17 cellular contexts compared by ENCODE assay signal in genomic region chr16:68739964-68740627, GRCh38. TPM values are rescaled to one million over a fixed set of nuclear protein-coding genes. Genes with fewer than 3 reads are reported as not detected.
DNase-seq lines count a peak whose midpoint lies in the region; ATAC-seq, FAIRE-seq and TF ChIP-seq lines count a peak whose summit lies in the region.
"Had no signal": no experiment of that assay in that cellular context is flagged by ENCODE, and none has a peak within 500 bp of the region (broad histone marks: within the 10 kb centered on the region; RNA-seq: fewer than 3 reads in every experiment).

No MANE protein-coding gene starts in this region.

- peaks cover 58% of the 10 kb centered on the region for H3K4me1 Mint-ChIP-seq in progenitor cell of endocrine pancreas (ENCODE audit: low read depth)

- H3K36me3 ChIP-seq in mucosa of descending colon (ENCODE audit: low read depth): no peaks in the 10 kb centered on the region
- H3K36me3 ChIP-seq: heart right ventricle had no signal

- DNase-seq in GM18507 (ENCODE audit: extremely low spot score, insufficient read length, low read depth): no peak
- DNase-seq in RCC 7860 (ENCODE audit: low spot score): peak; percentile 38
- peak; percentile 21 to 40 for DNase-seq in erythroblast (lab: John Stamatoyannopoulos, UW)
- no peak for DNase-seq in progenitor cell of endocrine pancreas (ENCODE audit: low spot score, unreplicated experiment)
- no peak for DNase-seq in stimulated activated CD4-positive, alpha-beta T cell treated with anti-CD3 and anti-CD28 coated beads, Interleukin-4, amount 100 ng/mL, for 24 hours
- no peak for DNase-seq in COR-L47 (lab: John Stamatoyannopoulos, UW)
- DNase-seq in DMS 273 treated with DMSO at 0.1 percent for 48 hours (lab: John Stamatoyannopoulos, UW): no peak
- DNase-seq in mucosa of descending colon: no peak
- DNase-seq: activated CD8-positive, alpha-beta T cell treated with anti-CD3 and anti-CD28 coated beads for 36 hours; CD4-positive, alpha-beta T cell; heart right ventricle; NCI-H1694 treated with DMSO at 0.1 percent for 48 hours had no signal

- intact Hi-C loops in mucosa of descending colon (cut with DNase I, micrococcal nuclease): no loop called here

- FAIRE-seq in GM18507 (lab: Jason Lieb, UNC) (peak; percentile 54), RCC 7860 (lab: Jason Lieb, UNC) (peak; percentile 65)

- TF ChIP-seq POLR2A in erythroblast (IDR thresholded peaks at IDR 0.05; ENCODE audit: low read length): no peak

- H3K4me3 Mint-ChIP-seq in progenitor cell of endocrine pancreas (ENCODE audit: low read depth): peak overlapping the region; percentile 58
- H3K4me3 Mint-ChIP-seq: activated CD8-positive, alpha-beta T cell treated with anti-CD3 and anti-CD28 coated beads for 36 hours; activated naive CD4-positive, alpha-beta T cell treated with anti-CD3 and anti-CD28 coated beads, Interleukin-2, amount 50 U/mL, for 24 hours; CD4-positive, alpha-beta T cell; stimulated activated naive CD8-positive, alpha-beta T cell treated with anti-CD3 and anti-CD28 coated beads, Interleukin-15, Interleukin-2, amounts not matched to agents 100 ng/mL and 50 ng/mL, for 24 hours had no signal

- no peaks in the 10 kb centered on the region for H3K9me3 Mint-ChIP-seq in progenitor cell of endocrine pancreas (ENCODE audit: low read depth)
- H3K9me3 Mint-ChIP-seq: activated CD8-positive, alpha-beta T cell treated with anti-CD3 and anti-CD28 coated beads for 36 hours; activated naive CD4-positive, alpha-beta T cell treated with anti-CD3 and anti-CD28 coated beads, Interleukin-2, amount 50 U/mL, for 24 hours; CD4-positive, alpha-beta T cell; stimulated activated naive CD8-positive, alpha-beta T cell treated with anti-CD3 and anti-CD28 coated beads, Interleukin-15, Interleukin-2, amounts not matched to agents 100 ng/mL and 50 ng/mL, for 24 hours had no signal

- H3K4me1 ChIP-seq in mucosa of descending colon (ENCODE audit: low read depth): peaks cover 45% of the 10 kb centered on the region

- H3K27ac Mint-ChIP-seq in progenitor cell of endocrine pancreas: peak overlapping the region; percentile 93
- H3K27ac Mint-ChIP-seq: activated CD8-positive, alpha-beta T cell treated with anti-CD3 and anti-CD28 coated beads for 36 hours; activated naive CD4-positive, alpha-beta T cell treated with anti-CD3 and anti-CD28 coated beads, Interleukin-2, amount 50 U/mL, for 24 hours; CD4-positive, alpha-beta T cell; stimulated activated naive CD8-positive, alpha-beta T cell treated with anti-CD3 and anti-CD28 coated beads, Interleukin-15, Interleukin-2, amounts not matched to agents 100 ng/mL and 50 ng/mL, for 24 hours had no signal

- no peak overlapping the region for H3K4me3 ChIP-seq in mucosa of descending colon
- H3K4me3 ChIP-seq: coronary artery, heart right ventricle had no signal

- H3K9me3 ChIP-seq in mucosa of descending colon: no peaks in the 10 kb centered on the region
- H3K9me3 ChIP-seq: heart right ventricle had no signal

- no peaks in the 10 kb centered on the region for H3K27me3 Mint-ChIP-seq in progenitor cell of endocrine pancreas

- peaks cover 7% of the 10 kb centered on the region for H3K36me3 Mint-ChIP-seq in progenitor cell of endocrine pancreas (ENCODE audit: insufficient read depth)

- TF ChIP-seq CTCF in progenitor cell of endocrine pancreas (IDR thresholded peaks at IDR 0.05; ENCODE audit: unreplicated experiment) (no peak), mucosa of descending colon (IDR thresholded peaks at IDR 0.05) (no peak)

- no peak for ATAC-seq in mucosa of descending colon
- ATAC-seq: activated CD8-positive, alpha-beta T cell treated with anti-CD3 and anti-CD28 coated beads for 36 hours; heart right ventricle had no signal

RNA-seq across cellular contexts. Expression of gene CDH1, which starts 3.0 kb away (rescaled TPM):
- 545 and 586 TPM in 2 replicates for total RNA-seq in progenitor cell of endocrine pancreas
- 100 to 1,000 TPM; 284 to 777 (median 667) TPM for total RNA-seq in mucosa of descending colon
- total RNA-seq: HT1080, posterior vena cava had no signal

Comparison
In these comparisons a context has a peak if more than half of its experiments do, and no peak if none do; other contexts are left out.
1. DNase-seq: peak in RCC 7860 (single experiment) and erythroblast (2 of 2); none in GM18507 (single experiment), progenitor cell of endocrine pancreas (single experiment), stimulated activated CD4-positive, alpha-beta T cell treated with anti-CD3 and anti-CD28 coated beads, Interleukin-4, amount 100 ng/mL, for 24 hours (single experiment), COR-L47 (single experiment), DMS 273 treated with DMSO at 0.1 percent for 48 hours (single experiment) and mucosa of descending colon (0 of 3).